ENCODE assay signal across 8 cellular contexts in the genomic region with DNA sequence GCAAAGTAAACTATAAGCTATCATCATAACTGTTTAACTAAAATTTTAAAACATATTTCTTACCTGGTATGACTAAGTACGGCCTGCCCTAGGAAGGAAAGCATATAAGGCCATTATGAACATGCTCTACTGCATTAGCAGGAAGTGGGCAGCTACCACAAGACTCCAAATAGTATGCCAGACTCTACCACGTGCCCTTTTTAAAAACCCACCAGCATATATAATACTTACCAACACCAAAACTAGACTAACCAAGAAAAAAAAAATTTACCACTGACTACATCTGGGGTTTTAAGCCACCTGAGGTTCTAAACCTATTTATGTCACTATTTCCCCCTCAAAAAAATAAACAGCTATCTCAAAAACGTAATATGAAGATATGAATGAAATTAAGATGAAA. TPM values are rescaled to one million over a fixed set of nuclear protein-coding genes. Genes with fewer than 3 reads are reported as not detected.
DNase-seq lines count a peak whose midpoint lies in the region; ATAC-seq and TF ChIP-seq lines count a peak whose summit lies in the region.
"Had no signal": no experiment of that assay in that cellular context is flagged by ENCODE, and none has a peak within 500 bp of the region (broad histone marks: within the 10 kb centered on the region; RNA-seq: fewer than 3 reads in every experiment).

No MANE protein-coding gene starts in this region.

- peaks cover 72% of the 10 kb centered on the region for H3K79me2 ChIP-seq in OCI-LY7 (ENCODE audit: insufficient read depth, low read depth, low read length)
- peaks cover 84% of the 10 kb centered on the region for H3K79me2 ChIP-seq in hepatocyte

- no TSS peak for BruUV-seq in OCI-LY7 (replicated peaks; lab: Mats Ljungman, UMichigan)

- peak overlapping the region; percentile 18 to 63 for H3K4me3 Mint-ChIP-seq in effector memory CD8-positive, alpha-beta T cell

- H3K9me2 ChIP-seq in OCI-LY7 (ENCODE audit: insufficient read depth, low read length) = no peaks in the 10 kb centered on the region
- H3K9me2 ChIP-seq in hepatocyte (replicated peaks; ENCODE audit: insufficient read depth) = no peaks in the 10 kb centered on the region

- H3K4me1 ChIP-seq in OCI-LY7 (ENCODE audit: insufficient read depth, low read length, poor library complexity, severe bottlenecking) (peaks cover 65% of the 10 kb centered on the region), hepatocyte (ENCODE audit: insufficient read depth) (no peaks in the 10 kb centered on the region)

- H3K4me2 ChIP-seq in OCI-LY7 (ENCODE audit: low read length) = peak overlapping the region; percentile 72
- no peak overlapping the region for H3K4me2 ChIP-seq in hepatocyte

- peak overlapping the region; percentile 57 for H3K4me3 ChIP-seq in OCI-LY7 (ENCODE audit: low read depth, low read length, poor library complexity, severe bottlenecking)
- no peak overlapping the region for H3K4me3 ChIP-seq in hepatocyte

- intact Hi-C loops in OCI-LY7 (cut with micrococcal nuclease; ENCODE audit: unreplicated experiment) = loop anchor here (1.0 kb wide), 1 partner anchor 29 kb away; no protein-coding TSS in a partner anchor

- H3K9me3 Mint-ChIP-seq in effector memory CD8-positive, alpha-beta T cell = no peaks in the 10 kb centered on the region

- TF ChIP-seq CTCF in OCI-LY7 (conservative IDR thresholded peaks at IDR 0.05; ENCODE audit: low read length) = no peak
- no peak for TF ChIP-seq CTCF in hepatocyte (IDR thresholded peaks at IDR 0.05; ENCODE audit: poor library complexity)

- ATAC-seq in GM19023 (IDR thresholded peaks at IDR 0.05; ENCODE audit: unreplicated experiment) (peak; percentile 99), HG02798 (IDR thresholded peaks at IDR 0.05; ENCODE audit: poor library complexity, unreplicated experiment) (peak; percentile 96)
- peak; percentile 99 for ATAC-seq in effector memory CD8-positive, alpha-beta T cell (replicated peaks)

- H3K9me3 ChIP-seq in OCI-LY7 (ENCODE audit: low read length) (no peaks in the 10 kb centered on the region), hepatocyte (ENCODE audit: low read depth) (no peaks in the 10 kb centered on the region)

- CTCF ChIA-PET in OCI-LY7 (lab: Charles Lee; ENCODE audit: unreplicated experiment) = no interaction called here

- DNase-seq in OCI-LY7 (ENCODE audit: low spot score) (peak; percentile 89), DMS53 treated with DMSO at 0.1 percent for 48 hours (lab: John Stamatoyannopoulos, UW; ENCODE audit: unreplicated experiment) (no peak), substantia nigra (lab: John Stamatoyannopoulos, UW) (no peak), hepatocyte (ENCODE audit: low spot score) (no peak)
- peak; percentile 56 to 61 (median 61) for DNase-seq in effector memory CD8-positive, alpha-beta T cell
- DNase-seq: left cardiac atrium had no signal

- peaks cover 29 to 56% of the 10 kb centered on the region in 2 donors for H3K4me1 Mint-ChIP-seq in effector memory CD8-positive, alpha-beta T cell (ENCODE audit: low read depth in 2 of 2)

- WGBS in hepatocyte (ENCODE audit: low lambda C conversion rate, missing lambda C conversion rate) = 94% methylated on average over 3 of the region's 3 CpGs

- POLR2A ChIA-PET in OCI-LY7 (lab: Charles Lee) = interaction anchor here (0.5 to 1.9 kb wide), 3 partner anchors 12 to 1350 kb away, joined by 3 to 9 read pairs (median 3); no protein-coding TSS in a partner anchor

- H3K27me3 Mint-ChIP-seq in effector memory CD8-positive, alpha-beta T cell = no peaks in the 10 kb centered on the region

- H3K27ac Mint-ChIP-seq in effector memory CD8-positive, alpha-beta T cell = peak overlapping the region; percentile 1 to 46

- H3K27ac ChIP-seq in OCI-LY7 (ENCODE audit: low read depth, low read length, poor library complexity, severe bottlenecking) (peak overlapping the region; percentile 83), substantia nigra (ENCODE audit: low read depth, low read length, poor library complexity, severe bottlenecking) (no peak overlapping the region), hepatocyte (no peak overlapping the region)

- H4K20me1 ChIP-seq in OCI-LY7 (ENCODE audit: insufficient read depth, low read length) = no peaks in the 10 kb centered on the region
- peaks cover 18% of the 10 kb centered on the region for H4K20me1 ChIP-seq in hepatocyte (ENCODE audit: insufficient read depth, poor library complexity, severe bottlenecking)

- peaks cover 15% of the 10 kb centered on the region for H3K36me3 Mint-ChIP-seq in effector memory CD8-positive, alpha-beta T cell (ENCODE audit: insufficient read depth)

- no peak overlapping the region for H2AFZ ChIP-seq in OCI-LY7 (ENCODE audit: low read length)
- H2AFZ ChIP-seq in hepatocyte = no peak overlapping the region

- H3K27me3 ChIP-seq in hepatocyte = no peaks in the 10 kb centered on the region

- H3K36me3 ChIP-seq in OCI-LY7 (ENCODE audit: insufficient read depth, low read length) = peaks cover 51% of the 10 kb centered on the region
- H3K36me3 ChIP-seq in hepatocyte (replicated peaks; ENCODE audit: insufficient read depth, low read depth) = no peaks in the 10 kb centered on the region

RNA-seq across cellular contexts. Expression of a gene that starts 30.1 kb away (rescaled TPM):
- 57.0 and 67.4 TPM in 2 replicates for total RNA-seq in OCI-LY7 (2014; rRNA removed; shearing (Covaris generic))
- 93.8 and 108 TPM in 2 replicates for total RNA-seq in OCI-LY7 (2022)
- total RNA-seq in hepatocyte = 35.1 and 60.8 TPM in 2 replicates
- 42.6 and 54.7 TPM in 2 replicates for polyA plus RNA-seq in hepatocyte

Comparison
In these comparisons a context has a peak if more than half of its experiments do, and no peak if none do; other contexts are left out.
1. DNase-seq: peak in OCI-LY7 (single experiment) and effector memory CD8-positive, alpha-beta T cell (3 of 3); none in DMS53 treated with DMSO at 0.1 percent for 48 hours (single experiment), substantia nigra (0 of 49) and hepatocyte (single experiment).
2. Peak in every context shown above with its lines, with median percentiles within 50 percentile points of each other: ATAC-seq.